In the genomic region with DNA sequence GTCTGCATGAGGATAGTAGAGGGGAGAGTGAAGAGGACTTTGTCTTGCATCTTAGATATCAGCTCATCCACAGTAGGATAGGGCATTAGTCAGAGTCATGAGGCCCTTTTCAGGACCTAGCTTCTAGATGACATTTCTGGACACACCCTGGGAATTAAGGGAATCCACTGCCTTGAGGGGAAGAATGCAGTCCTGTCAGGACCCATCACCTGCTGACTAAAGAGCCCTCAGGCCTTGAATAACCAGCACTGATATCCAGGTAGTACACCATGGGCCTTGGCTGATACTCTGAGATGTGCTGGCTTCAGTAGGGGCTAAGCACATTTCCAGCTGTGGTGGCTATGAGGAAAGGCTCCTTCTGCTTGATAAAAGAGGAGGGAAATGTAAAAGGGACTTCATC, we compare ENCODE assay signal across 30 cellular contexts.
"Had no signal": no experiment of that assay in that cellular context is flagged by ENCODE, and none has a peak within 500 bp of the region (broad histone marks: within the 10 kb centered on the region; RNA-seq: fewer than 3 reads in every experiment).

No MANE protein-coding gene starts in this region.

- H3K27me3 ChIP-seq: ascending aorta, cardiac muscle cell had no signal

- DNase-seq: activated B cell treated with CpG ODN at 0.5 μM for 24 hours; activated CD4-positive, alpha-beta memory T cell treated with anti-CD3 and anti-CD28 coated beads for 36 hours; activated CD4-positive, alpha-beta T cell treated with anti-CD3 and anti-CD28 coated beads for 4 hours; activated CD4-positive, alpha-beta T cell treated with anti-CD3 and anti-CD28 coated beads, Interleukin-2, amount 10 ng/mL, durations not matched to agents 24 days and 14 days; activated CD4-positive, alpha-beta T cell treated with anti-CD3 and anti-CD28 coated beads, Interleukin-2, amount 50 U/mL, for 1 hour; activated CD4-positive, alpha-beta T cell treated with anti-CD3 and anti-CD28 coated beads, Interleukin-2, amount 50 U/mL, for 4 hours; activated CD4-positive, CD25-positive, alpha-beta regulatory T cell treated with anti-CD3 and anti-CD28 coated beads, Interleukin-2, amount 50 U/mL, for 72 hours; activated CD8-positive, alpha-beta memory T cell treated with anti-CD3 and anti-CD28 coated beads, Interleukin-2, amount 50 U/mL, for 4 hours; activated CD8-positive, alpha-beta T cell treated with anti-CD3 and anti-CD28 coated beads for 36 hours; activated gamma-delta T cell; activated naive CD4-positive, alpha-beta T cell treated with anti-CD3 and anti-CD28 coated beads, Interleukin-2, amount 10 ng/mL, durations not matched to agents 7 days and 5 days; activated naive CD4-positive, alpha-beta T cell treated with Interleukin-2 at 50 U/mL for 16 hours; activated naive CD8-positive, alpha-beta T cell treated with anti-CD3 and anti-CD28 coated beads, Interleukin-2, amount 10 ng/mL, durations not matched to agents 7 days and 5 days; activated naive CD8-positive, alpha-beta T cell treated with anti-CD3 and anti-CD28 coated beads, Interleukin-2, amount 50 U/mL, for 24 hours; activated T-cell treated with anti-CD3 and anti-CD28 coated beads for 4 hours; activated T-cell treated with anti-CD3 and anti-CD28 coated beads, Interleukin-2, amount 50 U/mL, for 1 hour; activated T-cell treated with anti-CD3 and anti-CD28 coated beads, Interleukin-2, amount 50 U/mL, for 4 hours; activated T-cell treated with anti-CD3 and anti-CD28 coated beads, Interleukin-2, amount 50 U/mL, for 72 hours; amygdala; anterior cingulate cortex; caudate nucleus; cerebellar nuclear complex; T-helper 1 cell; T-helper 2 cell; T-helper 9 cell had no signal

- ATAC-seq: activated CD8-positive, alpha-beta T cell treated with anti-CD3 and anti-CD28 coated beads for 36 hours; activated naive CD8-positive, alpha-beta T cell treated with anti-CD3 and anti-CD28 coated beads, Interleukin-2, amount 50 U/mL, for 24 hours; activated T-cell treated with anti-CD3 and anti-CD28 coated beads, Interleukin-2, amount 50 U/mL, for 4 hours; activated T-cell treated with anti-CD3 and anti-CD28 coated beads, Interleukin-2, amount 50 U/mL, for 72 hours; activated T-helper 17 cell treated with anti-CD3 and anti-CD28 coated beads, Interleukin-2, amount 50 U/mL, for 72 hours had no signal

- H3K36me3 ChIP-seq: ascending aorta, cardiac muscle cell had no signal

- FAIRE-seq: TTC549 had no signal

- H3K4me3 ChIP-seq: ascending aorta, cardiac muscle cell had no signal

- H3K4me1 ChIP-seq: ascending aorta had no signal

- H3K27ac ChIP-seq: ascending aorta, cardiac muscle cell, VCaP had no signal
